In genomic region chr2:147247749-147248148, GRCh38 we compare ENCODE assay signal across 18 cellular contexts.
DNase-seq lines count a peak whose midpoint lies in the region; ATAC-seq and TF ChIP-seq lines count a peak whose summit lies in the region.
"Had no signal": no experiment of that assay in that cellular context is flagged by ENCODE, and none has a peak within 500 bp of the region (broad histone marks: within the 10 kb centered on the region; RNA-seq: fewer than 3 reads in every experiment).

No MANE protein-coding gene starts in this region.

- DNase-seq in GM12865 (ENCODE audit: low read depth) (peak; percentile 11), glomerular visceral epithelial cell (ENCODE audit: extremely low spot score) (peak; percentile 3), DMS153 treated with DMSO at 0.1 percent for 48 hours (lab: John Stamatoyannopoulos, UW; ENCODE audit: unreplicated experiment) (no peak)
- DNase-seq: CD4-positive, alpha-beta T cell; COR-L47; IMR-90; NCI-H1105 treated with DMSO at 0.1 percent for 48 hours; NCI-H1694; NCI-H345; NCI-H774; NK-92 treated with Interleukin-12 subunit alpha and Interleukin-12 subunit beta, amount 100 ng/mL, for 24 hours; Peyer's patch had no signal

- H3K4me3 ChIP-seq in GM12865 (ENCODE audit: low read depth, low read length): no peak overlapping the region
- H3K4me3 ChIP-seq: Peyer's patch had no signal

- no peak for TF ChIP-seq CTCF in GM12865 (IDR thresholded peaks at IDR 0.05; ENCODE audit: insufficient read depth, low read depth, low read length, missing control alignments)

- ATAC-seq in GM18907 (IDR thresholded peaks at IDR 0.05; ENCODE audit: unreplicated experiment) (peak; percentile 31), HG02870 (IDR thresholded peaks at IDR 0.05; ENCODE audit: unreplicated experiment) (peak; percentile 39), GM19324 (IDR thresholded peaks at IDR 0.05; ENCODE audit: low FRiP score, unreplicated experiment) (no peak), HG02678 (IDR thresholded peaks at IDR 0.05; ENCODE audit: unreplicated experiment) (no peak)
- ATAC-seq: HCT116, SK-N-SH treated with all-trans-retinoic acid at 6 μM for 48 hours had no signal

Comparison
In these comparisons a context has a peak if more than half of its experiments do, and no peak if none do; other contexts are left out.
1. ATAC-seq: peak in GM18907 (single experiment) and HG02870 (single experiment); none in GM19324 (single experiment) and HG02678 (single experiment).